In genomic region chr2:122164964-122165363, GRCh38 we compare ENCODE assay signal across 34 cellular contexts.
"Had no signal": no experiment of that assay in that cellular context is flagged by ENCODE, and none has a peak within 500 bp of the region (broad histone marks: within the 10 kb centered on the region; RNA-seq: fewer than 3 reads in every experiment).

No MANE protein-coding gene starts in this region.

- H3K4me3 ChIP-seq: MG63 had no signal

- H3K27me3 ChIP-seq: MG63 had no signal

- H3K9me3 ChIP-seq: MG63 had no signal

- H3K36me3 ChIP-seq: MG63 had no signal

- DNase-seq: Karpas-422, Kasumi-1, MG63, MM.1S, MV-4-11, NCI-H1048, NCI-H1092, NCI-H1092 treated with DMSO at 0.1 percent for 48 hours, NCI-H1105, NCI-H1105 treated with DMSO at 0.1 percent for 48 hours, NCI-H1417, NCI-H1417 treated with DMSO at 0.1 percent for 48 hours, NCI-H1436, NCI-H1436 treated with DMSO at 0.1 percent for 48 hours, NCI-H146, NCI-H1694, NCI-H1694 treated with DMSO at 0.1 percent for 48 hours, NCI-H187, NCI-H187 treated with DMSO at 0.1 percent for 48 hours, NCI-H1930, NCI-H2029, NCI-H2029 treated with DMSO at 0.1 percent for 48 hours, NCI-H2081, NCI-H2081 treated with DMSO at 0.1 percent for 48 hours, NCI-H2107, NCI-H2171, NCI-H2171 treated with DMSO at 0.1 percent for 48 hours, NCI-H2227 treated with DMSO at 0.1 percent for 48 hours, NCI-H226, NCI-H345, NCI-H446, NCI-H446 treated with DMSO at 0.1 percent for 48 hours, NCI-H510A, NCI-H510A treated with DMSO at 0.1 percent for 48 hours had no signal
